In the genomic region with DNA sequence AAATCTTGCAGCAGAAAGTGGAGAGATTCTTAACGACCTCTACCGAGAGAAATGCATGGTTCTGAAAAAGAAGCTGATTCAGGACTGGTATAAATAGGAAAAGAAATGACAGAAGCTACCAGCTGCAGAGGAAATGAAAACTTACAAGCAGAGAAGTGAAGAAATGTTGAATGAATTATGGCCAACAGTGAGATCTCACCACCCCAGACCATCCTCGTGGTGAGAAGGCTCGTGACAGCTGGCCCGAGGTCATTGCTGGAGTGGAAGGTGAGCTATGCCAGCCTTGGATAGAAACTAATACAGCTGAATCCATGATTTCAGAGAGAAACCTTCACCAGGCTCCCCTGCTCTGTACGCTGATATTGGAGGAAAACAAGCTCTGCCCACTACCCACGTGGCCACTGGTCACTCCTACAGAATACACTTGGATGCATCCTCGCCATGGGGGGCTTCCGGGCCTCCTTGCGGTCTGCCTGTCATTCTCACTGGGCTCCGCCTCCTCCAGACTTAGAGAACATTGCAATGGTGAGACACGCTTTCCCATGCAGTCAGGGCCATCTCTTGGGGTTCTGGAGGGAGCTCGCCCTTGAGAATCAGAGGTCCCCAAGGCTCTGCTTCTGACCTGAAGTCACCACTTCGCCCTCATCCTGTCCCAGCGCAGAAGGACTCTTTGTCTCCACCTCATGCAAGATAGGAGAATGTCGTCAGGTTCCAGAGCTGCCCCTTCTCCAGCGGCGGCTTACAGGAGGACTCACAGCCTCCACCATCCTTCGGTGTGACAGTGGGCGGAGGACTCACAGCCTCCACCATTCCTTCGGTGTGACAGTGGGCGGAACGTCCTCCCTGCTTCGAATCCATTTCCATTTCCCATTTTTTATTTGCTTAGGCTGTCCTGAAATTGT, we compare ENCODE assay signal across 1 cellular context.
TF ChIP-seq lines count a peak whose summit lies in the region.

No MANE protein-coding gene starts in this region.

TF ChIP-seq in K562, 482 proteins besides CTCF, POLR2A, EP300 and RAD21 (continued from another document and continues in another):
- TF ChIP-seq, protein P1, sequence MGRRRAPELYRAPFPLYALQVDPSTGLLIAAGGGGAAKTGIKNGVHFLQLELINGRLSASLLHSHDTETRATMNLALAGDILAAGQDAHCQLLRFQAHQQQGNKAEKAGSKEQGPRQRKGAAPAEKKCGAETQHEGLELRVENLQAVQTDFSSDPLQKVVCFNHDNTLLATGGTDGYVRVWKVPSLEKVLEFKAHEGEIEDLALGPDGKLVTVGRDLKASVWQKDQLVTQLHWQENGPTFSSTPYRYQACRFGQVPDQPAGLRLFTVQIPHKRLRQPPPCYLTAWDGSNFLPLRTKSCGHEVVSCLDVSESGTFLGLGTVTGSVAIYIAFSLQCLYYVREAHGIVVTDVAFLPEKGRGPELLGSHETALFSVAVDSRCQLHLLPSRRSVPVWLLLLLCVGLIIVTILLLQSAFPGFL (CRISPR knock-in tag; IDR thresholded peaks at IDR 0.05), result 0 out of 2 replicates have a peak, but pooled peaks have one; percentile 38
- TF ChIP-seq, protein P2, sequence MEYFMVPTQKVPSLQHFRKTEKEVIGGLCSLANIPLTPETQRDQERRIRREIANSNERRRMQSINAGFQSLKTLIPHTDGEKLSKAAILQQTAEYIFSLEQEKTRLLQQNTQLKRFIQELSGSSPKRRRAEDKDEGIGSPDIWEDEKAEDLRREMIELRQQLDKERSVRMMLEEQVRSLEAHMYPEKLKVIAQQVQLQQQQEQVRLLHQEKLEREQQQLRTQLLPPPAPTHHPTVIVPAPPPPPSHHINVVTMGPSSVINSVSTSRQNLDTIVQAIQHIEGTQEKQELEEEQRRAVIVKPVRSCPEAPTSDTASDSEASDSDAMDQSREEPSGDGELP (CRISPR knock-in tag; IDR thresholded peaks at IDR 0.05; ENCODE audit: borderline replicate concordance), result no peak
- TF ChIP-seq BACH1 (tag; IDR thresholded peaks at IDR 0.05) (no peak), YY1 (IDR thresholded peaks at IDR 0.05; ENCODE audit: borderline replicate concordance in 1 of 3, control insufficient read depth in 1 of 3, extremely low read depth in 1 of 3, insufficient read depth in 3 of 3, insufficient read length in 1 of 3, insufficient replicate concordance in 2 of 3, low read depth in 1 of 3, low read length in 2 of 3) (peak in 1 of 3 experiments; percentile 11), PHB2 (IDR thresholded peaks at IDR 0.05; ENCODE audit: low read depth) (no peak), CREM (IDR thresholded peaks at IDR 0.05; ENCODE audit: low read depth) (0 out of 2 replicates have a peak, but pooled peaks have one; percentile 21), SMARCC2 (IDR thresholded peaks at IDR 0.05; ENCODE audit: low read depth) (no peak), EP400 (IDR thresholded peaks at IDR 0.05) (no peak), SAFB (IDR thresholded peaks at IDR 0.05; ENCODE audit: borderline replicate concordance, low read depth, low read length) (no peak), SLC30A9 (CRISPR knock-in tag; IDR thresholded peaks at IDR 0.05) (no peak), ZNF354B (CRISPR knock-in tag; IDR thresholded peaks at IDR 0.05) (no peak), HDAC1 (IDR thresholded peaks at IDR 0.05) (no peak), ZNF384 (IDR thresholded peaks at IDR 0.05; ENCODE audit: low read depth, low read length) (0 out of 2 replicates have a peak, but pooled peaks have one; percentile 14), ZNF76 (CRISPR knock-in tag; IDR thresholded peaks at IDR 0.05; ENCODE audit: borderline replicate concordance) (no peak), PRMT5 (CRISPR knock-in tag; IDR thresholded peaks at IDR 0.05) (no peak)
- TF ChIP-seq, protein P3, sequence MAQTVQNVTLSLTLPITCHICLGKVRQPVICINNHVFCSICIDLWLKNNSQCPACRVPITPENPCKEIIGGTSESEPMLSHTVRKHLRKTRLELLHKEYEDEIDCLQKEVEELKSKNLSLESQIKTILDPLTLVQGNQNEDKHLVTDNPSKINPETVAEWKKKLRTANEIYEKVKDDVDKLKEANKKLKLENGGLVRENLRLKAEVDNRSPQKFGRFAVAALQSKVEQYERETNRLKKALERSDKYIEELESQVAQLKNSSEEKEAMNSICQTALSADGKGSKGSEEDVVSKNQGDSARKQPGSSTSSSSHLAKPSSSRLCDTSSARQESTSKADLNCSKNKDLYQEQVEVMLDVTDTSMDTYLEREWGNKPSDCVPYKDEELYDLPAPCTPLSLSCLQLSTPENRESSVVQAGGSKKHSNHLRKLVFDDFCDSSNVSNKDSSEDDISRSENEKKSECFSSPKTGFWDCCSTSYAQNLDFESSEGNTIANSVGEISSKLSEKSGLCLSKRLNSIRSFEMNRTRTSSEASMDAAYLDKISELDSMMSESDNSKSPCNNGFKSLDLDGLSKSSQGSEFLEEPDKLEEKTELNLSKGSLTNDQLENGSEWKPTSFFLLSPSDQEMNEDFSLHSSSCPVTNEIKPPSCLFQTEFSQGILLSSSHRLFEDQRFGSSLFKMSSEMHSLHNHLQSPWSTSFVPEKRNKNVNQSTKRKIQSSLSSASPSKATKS (CRISPR knock-in tag; IDR thresholded peaks at IDR 0.05), result no peak
- TF ChIP-seq, protein P4, sequence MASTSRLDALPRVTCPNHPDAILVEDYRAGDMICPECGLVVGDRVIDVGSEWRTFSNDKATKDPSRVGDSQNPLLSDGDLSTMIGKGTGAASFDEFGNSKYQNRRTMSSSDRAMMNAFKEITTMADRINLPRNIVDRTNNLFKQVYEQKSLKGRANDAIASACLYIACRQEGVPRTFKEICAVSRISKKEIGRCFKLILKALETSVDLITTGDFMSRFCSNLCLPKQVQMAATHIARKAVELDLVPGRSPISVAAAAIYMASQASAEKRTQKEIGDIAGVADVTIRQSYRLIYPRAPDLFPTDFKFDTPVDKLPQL (IDR thresholded peaks at IDR 0.05; ENCODE audit: extremely low read depth, insufficient read length), result no peak
- TF ChIP-seq, protein P5, sequence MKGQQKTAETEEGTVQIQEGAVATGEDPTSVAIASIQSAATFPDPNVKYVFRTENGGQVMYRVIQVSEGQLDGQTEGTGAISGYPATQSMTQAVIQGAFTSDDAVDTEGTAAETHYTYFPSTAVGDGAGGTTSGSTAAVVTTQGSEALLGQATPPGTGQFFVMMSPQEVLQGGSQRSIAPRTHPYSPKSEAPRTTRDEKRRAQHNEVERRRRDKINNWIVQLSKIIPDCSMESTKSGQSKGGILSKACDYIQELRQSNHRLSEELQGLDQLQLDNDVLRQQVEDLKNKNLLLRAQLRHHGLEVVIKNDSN (CRISPR knock-in tag; IDR thresholded peaks at IDR 0.05), result peak; percentile 36; the same call in 1 of the 2 replicates
- TF ChIP-seq, protein P6, sequence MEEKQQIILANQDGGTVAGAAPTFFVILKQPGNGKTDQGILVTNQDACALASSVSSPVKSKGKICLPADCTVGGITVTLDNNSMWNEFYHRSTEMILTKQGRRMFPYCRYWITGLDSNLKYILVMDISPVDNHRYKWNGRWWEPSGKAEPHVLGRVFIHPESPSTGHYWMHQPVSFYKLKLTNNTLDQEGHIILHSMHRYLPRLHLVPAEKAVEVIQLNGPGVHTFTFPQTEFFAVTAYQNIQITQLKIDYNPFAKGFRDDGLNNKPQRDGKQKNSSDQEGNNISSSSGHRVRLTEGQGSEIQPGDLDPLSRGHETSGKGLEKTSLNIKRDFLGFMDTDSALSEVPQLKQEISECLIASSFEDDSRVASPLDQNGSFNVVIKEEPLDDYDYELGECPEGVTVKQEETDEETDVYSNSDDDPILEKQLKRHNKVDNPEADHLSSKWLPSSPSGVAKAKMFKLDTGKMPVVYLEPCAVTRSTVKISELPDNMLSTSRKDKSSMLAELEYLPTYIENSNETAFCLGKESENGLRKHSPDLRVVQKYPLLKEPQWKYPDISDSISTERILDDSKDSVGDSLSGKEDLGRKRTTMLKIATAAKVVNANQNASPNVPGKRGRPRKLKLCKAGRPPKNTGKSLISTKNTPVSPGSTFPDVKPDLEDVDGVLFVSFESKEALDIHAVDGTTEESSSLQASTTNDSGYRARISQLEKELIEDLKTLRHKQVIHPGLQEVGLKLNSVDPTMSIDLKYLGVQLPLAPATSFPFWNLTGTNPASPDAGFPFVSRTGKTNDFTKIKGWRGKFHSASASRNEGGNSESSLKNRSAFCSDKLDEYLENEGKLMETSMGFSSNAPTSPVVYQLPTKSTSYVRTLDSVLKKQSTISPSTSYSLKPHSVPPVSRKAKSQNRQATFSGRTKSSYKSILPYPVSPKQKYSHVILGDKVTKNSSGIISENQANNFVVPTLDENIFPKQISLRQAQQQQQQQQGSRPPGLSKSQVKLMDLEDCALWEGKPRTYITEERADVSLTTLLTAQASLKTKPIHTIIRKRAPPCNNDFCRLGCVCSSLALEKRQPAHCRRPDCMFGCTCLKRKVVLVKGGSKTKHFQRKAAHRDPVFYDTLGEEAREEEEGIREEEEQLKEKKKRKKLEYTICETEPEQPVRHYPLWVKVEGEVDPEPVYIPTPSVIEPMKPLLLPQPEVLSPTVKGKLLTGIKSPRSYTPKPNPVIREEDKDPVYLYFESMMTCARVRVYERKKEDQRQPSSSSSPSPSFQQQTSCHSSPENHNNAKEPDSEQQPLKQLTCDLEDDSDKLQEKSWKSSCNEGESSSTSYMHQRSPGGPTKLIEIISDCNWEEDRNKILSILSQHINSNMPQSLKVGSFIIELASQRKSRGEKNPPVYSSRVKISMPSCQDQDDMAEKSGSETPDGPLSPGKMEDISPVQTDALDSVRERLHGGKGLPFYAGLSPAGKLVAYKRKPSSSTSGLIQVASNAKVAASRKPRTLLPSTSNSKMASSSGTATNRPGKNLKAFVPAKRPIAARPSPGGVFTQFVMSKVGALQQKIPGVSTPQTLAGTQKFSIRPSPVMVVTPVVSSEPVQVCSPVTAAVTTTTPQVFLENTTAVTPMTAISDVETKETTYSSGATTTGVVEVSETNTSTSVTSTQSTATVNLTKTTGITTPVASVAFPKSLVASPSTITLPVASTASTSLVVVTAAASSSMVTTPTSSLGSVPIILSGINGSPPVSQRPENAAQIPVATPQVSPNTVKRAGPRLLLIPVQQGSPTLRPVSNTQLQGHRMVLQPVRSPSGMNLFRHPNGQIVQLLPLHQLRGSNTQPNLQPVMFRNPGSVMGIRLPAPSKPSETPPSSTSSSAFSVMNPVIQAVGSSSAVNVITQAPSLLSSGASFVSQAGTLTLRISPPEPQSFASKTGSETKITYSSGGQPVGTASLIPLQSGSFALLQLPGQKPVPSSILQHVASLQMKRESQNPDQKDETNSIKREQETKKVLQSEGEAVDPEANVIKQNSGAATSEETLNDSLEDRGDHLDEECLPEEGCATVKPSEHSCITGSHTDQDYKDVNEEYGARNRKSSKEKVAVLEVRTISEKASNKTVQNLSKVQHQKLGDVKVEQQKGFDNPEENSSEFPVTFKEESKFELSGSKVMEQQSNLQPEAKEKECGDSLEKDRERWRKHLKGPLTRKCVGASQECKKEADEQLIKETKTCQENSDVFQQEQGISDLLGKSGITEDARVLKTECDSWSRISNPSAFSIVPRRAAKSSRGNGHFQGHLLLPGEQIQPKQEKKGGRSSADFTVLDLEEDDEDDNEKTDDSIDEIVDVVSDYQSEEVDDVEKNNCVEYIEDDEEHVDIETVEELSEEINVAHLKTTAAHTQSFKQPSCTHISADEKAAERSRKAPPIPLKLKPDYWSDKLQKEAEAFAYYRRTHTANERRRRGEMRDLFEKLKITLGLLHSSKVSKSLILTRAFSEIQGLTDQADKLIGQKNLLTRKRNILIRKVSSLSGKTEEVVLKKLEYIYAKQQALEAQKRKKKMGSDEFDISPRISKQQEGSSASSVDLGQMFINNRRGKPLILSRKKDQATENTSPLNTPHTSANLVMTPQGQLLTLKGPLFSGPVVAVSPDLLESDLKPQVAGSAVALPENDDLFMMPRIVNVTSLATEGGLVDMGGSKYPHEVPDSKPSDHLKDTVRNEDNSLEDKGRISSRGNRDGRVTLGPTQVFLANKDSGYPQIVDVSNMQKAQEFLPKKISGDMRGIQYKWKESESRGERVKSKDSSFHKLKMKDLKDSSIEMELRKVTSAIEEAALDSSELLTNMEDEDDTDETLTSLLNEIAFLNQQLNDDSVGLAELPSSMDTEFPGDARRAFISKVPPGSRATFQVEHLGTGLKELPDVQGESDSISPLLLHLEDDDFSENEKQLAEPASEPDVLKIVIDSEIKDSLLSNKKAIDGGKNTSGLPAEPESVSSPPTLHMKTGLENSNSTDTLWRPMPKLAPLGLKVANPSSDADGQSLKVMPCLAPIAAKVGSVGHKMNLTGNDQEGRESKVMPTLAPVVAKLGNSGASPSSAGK (IDR thresholded peaks at IDR 0.05), result peak; percentile 26; the same call in 1 of the 2 replicates
- TF ChIP-seq, protein P7, sequence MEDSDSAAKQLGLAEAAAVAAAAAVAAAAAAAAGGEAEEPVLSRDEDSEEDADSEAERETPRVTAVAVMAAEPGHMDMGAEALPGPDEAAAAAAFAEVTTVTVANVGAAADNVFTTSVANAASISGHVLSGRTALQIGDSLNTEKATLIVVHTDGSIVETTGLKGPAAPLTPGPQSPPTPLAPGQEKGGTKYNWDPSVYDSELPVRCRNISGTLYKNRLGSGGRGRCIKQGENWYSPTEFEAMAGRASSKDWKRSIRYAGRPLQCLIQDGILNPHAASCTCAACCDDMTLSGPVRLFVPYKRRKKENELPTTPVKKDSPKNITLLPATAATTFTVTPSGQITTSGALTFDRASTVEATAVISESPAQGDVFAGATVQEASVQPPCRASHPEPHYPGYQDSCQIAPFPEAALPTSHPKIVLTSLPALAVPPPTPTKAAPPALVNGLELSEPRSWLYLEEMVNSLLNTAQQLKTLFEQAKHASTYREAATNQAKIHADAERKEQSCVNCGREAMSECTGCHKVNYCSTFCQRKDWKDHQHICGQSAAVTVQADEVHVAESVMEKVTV (CRISPR knock-in tag; IDR thresholded peaks at IDR 0.05), result no peak
- TF ChIP-seq, protein P8, sequence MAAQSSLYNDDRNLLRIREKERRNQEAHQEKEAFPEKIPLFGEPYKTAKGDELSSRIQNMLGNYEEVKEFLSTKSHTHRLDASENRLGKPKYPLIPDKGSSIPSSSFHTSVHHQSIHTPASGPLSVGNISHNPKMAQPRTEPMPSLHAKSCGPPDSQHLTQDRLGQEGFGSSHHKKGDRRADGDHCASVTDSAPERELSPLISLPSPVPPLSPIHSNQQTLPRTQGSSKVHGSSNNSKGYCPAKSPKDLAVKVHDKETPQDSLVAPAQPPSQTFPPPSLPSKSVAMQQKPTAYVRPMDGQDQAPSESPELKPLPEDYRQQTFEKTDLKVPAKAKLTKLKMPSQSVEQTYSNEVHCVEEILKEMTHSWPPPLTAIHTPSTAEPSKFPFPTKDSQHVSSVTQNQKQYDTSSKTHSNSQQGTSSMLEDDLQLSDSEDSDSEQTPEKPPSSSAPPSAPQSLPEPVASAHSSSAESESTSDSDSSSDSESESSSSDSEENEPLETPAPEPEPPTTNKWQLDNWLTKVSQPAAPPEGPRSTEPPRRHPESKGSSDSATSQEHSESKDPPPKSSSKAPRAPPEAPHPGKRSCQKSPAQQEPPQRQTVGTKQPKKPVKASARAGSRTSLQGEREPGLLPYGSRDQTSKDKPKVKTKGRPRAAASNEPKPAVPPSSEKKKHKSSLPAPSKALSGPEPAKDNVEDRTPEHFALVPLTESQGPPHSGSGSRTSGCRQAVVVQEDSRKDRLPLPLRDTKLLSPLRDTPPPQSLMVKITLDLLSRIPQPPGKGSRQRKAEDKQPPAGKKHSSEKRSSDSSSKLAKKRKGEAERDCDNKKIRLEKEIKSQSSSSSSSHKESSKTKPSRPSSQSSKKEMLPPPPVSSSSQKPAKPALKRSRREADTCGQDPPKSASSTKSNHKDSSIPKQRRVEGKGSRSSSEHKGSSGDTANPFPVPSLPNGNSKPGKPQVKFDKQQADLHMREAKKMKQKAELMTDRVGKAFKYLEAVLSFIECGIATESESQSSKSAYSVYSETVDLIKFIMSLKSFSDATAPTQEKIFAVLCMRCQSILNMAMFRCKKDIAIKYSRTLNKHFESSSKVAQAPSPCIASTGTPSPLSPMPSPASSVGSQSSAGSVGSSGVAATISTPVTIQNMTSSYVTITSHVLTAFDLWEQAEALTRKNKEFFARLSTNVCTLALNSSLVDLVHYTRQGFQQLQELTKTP (IDR thresholded peaks at IDR 0.05; ENCODE audit: low read depth in 1 of 2, partially characterized antibody in 2 of 2), result no peak
